ENCODE assay signal across 8 cellular contexts in genomic region chr1:197356723-197357533, GRCh38.
DNase-seq lines count a peak whose midpoint lies in the region; ATAC-seq and TF ChIP-seq lines count a peak whose summit lies in the region.

No MANE protein-coding gene starts in this region.

- no peak overlapping the region for H3K14ac ChIP-seq in neuronal stem cell (ENCODE audit: low read length)

- peaks cover 2% of the 10 kb centered on the region for H3K4me1 Mint-ChIP-seq in T-helper 17 cell

- H3K23ac ChIP-seq in neuronal stem cell (ENCODE audit: low read depth, low read length, poor library complexity) = no peak overlapping the region

- no peak overlapping the region for H2BK5ac ChIP-seq in neuronal stem cell (ENCODE audit: low read length)

- H3K9ac ChIP-seq in neuronal stem cell (ENCODE audit: low read depth, low read length, poor library complexity) = no peak overlapping the region

- POLR2A ChIA-PET in HEK293 (lab: Yijun Ruan, JAX) = interaction anchor here (0.6 kb wide), 1 partner anchor 500 kb away, joined by 3 read pairs; no protein-coding TSS in a partner anchor

- H2BK15ac ChIP-seq in neuronal stem cell (ENCODE audit: low read length) = no peak overlapping the region

- H3K27me3 Mint-ChIP-seq in T-helper 17 cell = no peaks in the 10 kb centered on the region

- no peaks in the 10 kb centered on the region for H3K27me3 ChIP-seq in neuronal stem cell (ENCODE audit: control insufficient read depth in 3 of 3, insufficient read depth in 3 of 3, low read depth in 1 of 3, low read length in 3 of 3)
- no peaks in the 10 kb centered on the region for H3K27me3 ChIP-seq in sigmoid colon

- H3K4me3 ChIP-seq in HEK293 (ENCODE audit: low read depth, low read length) (no peak overlapping the region), neuronal stem cell (ENCODE audit: low read length in 2 of 2) (no peak overlapping the region), sigmoid colon (no peak overlapping the region)

- H3K36me3 Mint-ChIP-seq in T-helper 17 cell (ENCODE audit: low read depth) = no peaks in the 10 kb centered on the region

- intact Hi-C loops in sigmoid colon (cut with DNase I) = loop anchor here (10.0 kb wide), 1 partner anchor 182 kb away; no protein-coding TSS in a partner anchor

- no peak overlapping the region for H2AK5ac ChIP-seq in neuronal stem cell (ENCODE audit: low read depth, low read length)

- no peak overlapping the region for H3K4ac ChIP-seq in neuronal stem cell (ENCODE audit: low read length)

- no peak overlapping the region for H2BK120ac ChIP-seq in neuronal stem cell (ENCODE audit: low read depth, low read length)

- TF ChIP-seq POLR2A in sigmoid colon (IDR thresholded peaks at IDR 0.05) = no peak

- H3K36me3 ChIP-seq in HEK293 (ENCODE audit: control insufficient read depth in 2 of 2, insufficient read depth in 1 of 2, low read length in 2 of 2) (no peaks in the 10 kb centered on the region), neuronal stem cell (replicated peaks in 1 of 2; ENCODE audit: control insufficient read depth in 2 of 2, insufficient read depth in 2 of 2, low read length in 2 of 2) (no peaks in the 10 kb centered on the region), sigmoid colon (no peaks in the 10 kb centered on the region)

- H4K8ac ChIP-seq in neuronal stem cell (ENCODE audit: low read depth, low read length) = no peak overlapping the region

- CTCF ChIA-PET in HEK293 (lab: Yijun Ruan, JAX) = interaction anchor here (0.6 to 3.7 kb wide), 24 partner anchors 9 to 633 kb away, joined by 3 to 41 read pairs (median 4); no protein-coding TSS in a partner anchor

- peak; percentile 58 for ATAC-seq in T-helper 17 cell

- no peak overlapping the region for H3K4me2 ChIP-seq in neuronal stem cell (ENCODE audit: insufficient read depth, low read length, poor library complexity, severe bottlenecking)

- no CpG with 5 or more reads among the region's 5 CpGs for WGBS in neuronal stem cell (ENCODE audit: extremely low coverage in 2 of 2, insufficient read length in 2 of 2, insufficient replicate concordance in 1 of 2), 2 donors
- 50 to 66% methylated on average over 5 of the region's 5 CpGs for WGBS in sigmoid colon, 2 donors

- no peaks in the 10 kb centered on the region for H3K79me1 ChIP-seq in neuronal stem cell (ENCODE audit: low read depth, low read length)

- TF ChIP-seq CTCF in HEK293 (tag by site-specific recombination; IDR thresholded peaks at IDR 0.05) (peak; percentile 59; the same call in 1 of the 2 replicates), sigmoid colon (IDR thresholded peaks at IDR 0.05) (peak in 2 of 4 experiments; percentile 32 to 46)

- H2BK12ac ChIP-seq in neuronal stem cell (ENCODE audit: low read length) = no peak overlapping the region

- no peak overlapping the region for H3K4me3 Mint-ChIP-seq in T-helper 17 cell

- no peak overlapping the region for H3K27ac Mint-ChIP-seq in T-helper 17 cell

- TF ChIP-seq EP300 in sigmoid colon (IDR thresholded peaks at IDR 0.05) = no peak

- peak overlapping the region; percentile 66 for H2AFZ ChIP-seq in neuronal stem cell (ENCODE audit: low read length)

- no peaks in the 10 kb centered on the region for H3K9me3 ChIP-seq in HEK293 (ENCODE audit: control insufficient read depth, insufficient read depth, low read depth, low read length)
- no peaks in the 10 kb centered on the region for H3K9me3 ChIP-seq in T-helper 17 cell (ENCODE audit: control insufficient read depth, low read length, poor library complexity, severe bottlenecking)
- no peaks in the 10 kb centered on the region for H3K9me3 ChIP-seq in neuronal stem cell (replicated peaks in 1 of 2; ENCODE audit: control insufficient read depth in 2 of 2, insufficient read depth in 1 of 2, low read depth in 1 of 2, low read length in 2 of 2)
- no peaks in the 10 kb centered on the region for H3K9me3 ChIP-seq in sigmoid colon

- H3K4me1 ChIP-seq in HEK293 (ENCODE audit: control insufficient read depth, insufficient read depth, low read length) (no peaks in the 10 kb centered on the region), neuronal stem cell (ENCODE audit: control insufficient read depth in 2 of 2, insufficient read depth in 1 of 2, low read depth in 1 of 2, low read length in 2 of 2) (peaks cover 0 to 1% of the 10 kb centered on the region in 2 donors), sigmoid colon (no peaks in the 10 kb centered on the region)

- peak; percentile 11 for DNase-seq in stimulated activated CD4-positive, alpha-beta T cell treated with anti-CD3 and anti-CD28 coated beads, Interleukin-15, amount 100 ng/mL, for 24 hours
- no peak for DNase-seq in stimulated activated CD4-positive, alpha-beta T cell treated with anti-CD3 and anti-CD28 coated beads, Interleukin-4, amount 100 ng/mL, for 4 hours
- DNase-seq in NCI-H1092 (lab: John Stamatoyannopoulos, UW) (peak; percentile 8), T-helper 17 cell (no peak), fibroblast of peridontal ligament (ENCODE audit: extremely low read depth) (peak; percentile 75), neuronal stem cell (ENCODE audit: low spot score) (peak; percentile 24), sigmoid colon (no peak)

- no peak overlapping the region for H3K27ac ChIP-seq in HEK293 (ENCODE audit: extremely low read depth, low read depth, low read length)
- H3K27ac ChIP-seq in neuronal stem cell (replicated peaks; ENCODE audit: low read length) = no peak overlapping the region
- H3K27ac ChIP-seq in sigmoid colon = no peak overlapping the region

- H3K18ac ChIP-seq in neuronal stem cell (ENCODE audit: low read length) = no peak overlapping the region

- no peak overlapping the region for H4K91ac ChIP-seq in neuronal stem cell (ENCODE audit: low read depth, low read length, poor library complexity)

TF ChIP-seq in HEK293, 187 proteins besides CTCF, POLR2A, EP300 and RAD21 (continues in another document):
- TF ChIP-seq KLF7 (tag by site-specific recombination; IDR thresholded peaks at IDR 0.05; ENCODE audit: borderline replicate concordance) (no peak), ZNF19 (tag by site-specific recombination; IDR thresholded peaks at IDR 0.05; ENCODE audit: low read depth) (no peak), ZNF654 (tag by site-specific recombination; IDR thresholded peaks at IDR 0.05; ENCODE audit: low read depth) (peak; percentile 94), ZNF23 (tag by site-specific recombination; IDR thresholded peaks at IDR 0.05; ENCODE audit: borderline replicate concordance) (no peak), ZNF658 (tag by site-specific recombination; IDR thresholded peaks at IDR 0.05) (no peak), ZNF747 (tag by site-specific recombination; IDR thresholded peaks at IDR 0.05) (no peak), ZNF223 (tag by site-specific recombination; IDR thresholded peaks at IDR 0.05) (no peak), MEIS1 (CRISPR knock-in tag; IDR thresholded peaks at IDR 0.05; ENCODE audit: borderline replicate concordance) (no peak), ZNF830 (tag by site-specific recombination; IDR thresholded peaks at IDR 0.05; ENCODE audit: low read depth) (no peak), ZNF132 (tag by site-specific recombination; IDR thresholded peaks at IDR 0.05; ENCODE audit: borderline replicate concordance) (no peak), ZNF660 (tag by site-specific recombination; IDR thresholded peaks at IDR 0.05) (peak; percentile 77; the same call in 1 of the 2 replicates), PBX3 (CRISPR knock-in tag; IDR thresholded peaks at IDR 0.05) (no peak), SP2 (tag by site-specific recombination; IDR thresholded peaks at IDR 0.05) (no peak), ZNF501 (tag by site-specific recombination; IDR thresholded peaks at IDR 0.05) (0 out of 2 replicates have a peak, but pooled peaks have one; percentile 22), ZNF366 (tag by site-specific recombination; conservative IDR thresholded peaks at IDR 0.05) (peak; percentile 36; the same call in 1 of the 2 replicates), ZNF146 (tag by site-specific recombination; IDR thresholded peaks at IDR 0.05) (no peak), ZNF2 (tag by site-specific recombination; IDR thresholded peaks at IDR 0.05) (peak; percentile 96), ZNF341 (tag by site-specific recombination; IDR thresholded peaks at IDR 0.05; ENCODE audit: low read depth) (no peak), SP3 (tag by site-specific recombination; IDR thresholded peaks at IDR 0.05) (no peak)
- TF ChIP-seq, protein P1, sequence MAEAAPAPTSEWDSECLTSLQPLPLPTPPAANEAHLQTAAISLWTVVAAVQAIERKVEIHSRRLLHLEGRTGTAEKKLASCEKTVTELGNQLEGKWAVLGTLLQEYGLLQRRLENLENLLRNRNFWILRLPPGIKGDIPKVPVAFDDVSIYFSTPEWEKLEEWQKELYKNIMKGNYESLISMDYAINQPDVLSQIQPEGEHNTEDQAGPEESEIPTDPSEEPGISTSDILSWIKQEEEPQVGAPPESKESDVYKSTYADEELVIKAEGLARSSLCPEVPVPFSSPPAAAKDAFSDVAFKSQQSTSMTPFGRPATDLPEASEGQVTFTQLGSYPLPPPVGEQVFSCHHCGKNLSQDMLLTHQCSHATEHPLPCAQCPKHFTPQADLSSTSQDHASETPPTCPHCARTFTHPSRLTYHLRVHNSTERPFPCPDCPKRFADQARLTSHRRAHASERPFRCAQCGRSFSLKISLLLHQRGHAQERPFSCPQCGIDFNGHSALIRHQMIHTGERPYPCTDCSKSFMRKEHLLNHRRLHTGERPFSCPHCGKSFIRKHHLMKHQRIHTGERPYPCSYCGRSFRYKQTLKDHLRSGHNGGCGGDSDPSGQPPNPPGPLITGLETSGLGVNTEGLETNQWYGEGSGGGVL (tag by site-specific recombination; IDR thresholded peaks at IDR 0.05) = no peak
- TF ChIP-seq, protein P2, sequence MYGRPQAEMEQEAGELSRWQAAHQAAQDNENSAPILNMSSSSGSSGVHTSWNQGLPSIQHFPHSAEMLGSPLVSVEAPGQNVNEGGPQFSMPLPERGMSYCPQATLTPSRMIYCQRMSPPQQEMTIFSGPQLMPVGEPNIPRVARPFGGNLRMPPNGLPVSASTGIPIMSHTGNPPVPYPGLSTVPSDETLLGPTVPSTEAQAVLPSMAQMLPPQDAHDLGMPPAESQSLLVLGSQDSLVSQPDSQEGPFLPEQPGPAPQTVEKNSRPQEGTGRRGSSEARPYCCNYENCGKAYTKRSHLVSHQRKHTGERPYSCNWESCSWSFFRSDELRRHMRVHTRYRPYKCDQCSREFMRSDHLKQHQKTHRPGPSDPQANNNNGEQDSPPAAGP (tag by site-specific recombination; IDR thresholded peaks at IDR 0.05) = no peak

Comparison
In these comparisons a context has a peak if more than half of its experiments do, and no peak if none do; other contexts are left out.
1. DNase-seq: peak in stimulated activated CD4-positive, alpha-beta T cell treated with anti-CD3 and anti-CD28 coated beads, Interleukin-15, amount 100 ng/mL, for 24 hours (single experiment), NCI-H1092 (single experiment), fibroblast of peridontal ligament (single experiment) and neuronal stem cell (single experiment); none in stimulated activated CD4-positive, alpha-beta T cell treated with anti-CD3 and anti-CD28 coated beads, Interleukin-4, amount 100 ng/mL, for 4 hours (0 of 2), T-helper 17 cell (0 of 3) and sigmoid colon (single experiment).